In genomic region chr2:224922142-224922727, GRCh38 we compare ENCODE assay signal across 9 cellular contexts.
DNase-seq lines count a peak whose midpoint lies in the region; ATAC-seq, FAIRE-seq and TF ChIP-seq lines count a peak whose summit lies in the region.
"Had no signal": no experiment of that assay in that cellular context is flagged by ENCODE, and none has a peak within 500 bp of the region (broad histone marks: within the 10 kb centered on the region; RNA-seq: fewer than 3 reads in every experiment).

No MANE protein-coding gene starts in this region.

- H3K4me3 ChIP-seq in AG10803 (ENCODE audit: low read length) (no peak overlapping the region), WERI-Rb-1 (ENCODE audit: low read depth, low read length) (no peak overlapping the region)

- no peaks in the 10 kb centered on the region for H3K36me3 ChIP-seq in WERI-Rb-1

- peaks cover 37% of the 10 kb centered on the region for H3K4me1 Mint-ChIP-seq in activated T-helper 17 cell treated with anti-CD3 and anti-CD28 coated beads, Interleukin-2, amount 50 U/mL, for 72 hours
- H3K4me1 Mint-ChIP-seq in stimulated activated memory B cell treated with anti-CD40 and anti-IgM and Interleukin-4, amounts not matched to agents 10 μg/mL and 1 μg/mL and 100 μg/mL, for 72 hours: peaks cover 42% of the 10 kb centered on the region

- DNase-seq in AG10803 (ENCODE audit: low read depth) (peak; percentile 41), GM19239 (ENCODE audit: insufficient read length, low spot score) (peak; percentile 35), WERI-Rb-1 (no peak), AG08396 (ENCODE audit: low spot score) (no peak), NCI-H2107 treated with DMSO at 0.1 percent for 48 hours (lab: John Stamatoyannopoulos, UW; ENCODE audit: unreplicated experiment) (no peak)
- DNase-seq: left cardiac atrium had no signal

- peak; percentile 88 for FAIRE-seq in GM19239 (lab: Jason Lieb, UNC)

- H3K9me3 Mint-ChIP-seq in activated T-helper 17 cell treated with anti-CD3 and anti-CD28 coated beads, Interleukin-2, amount 50 U/mL, for 72 hours: no peaks in the 10 kb centered on the region
- H3K9me3 Mint-ChIP-seq in stimulated activated memory B cell treated with anti-CD40 and anti-IgM and Interleukin-4, amounts not matched to agents 10 μg/mL and 1 μg/mL and 100 μg/mL, for 72 hours: no peaks in the 10 kb centered on the region

- peak overlapping the region; percentile 38 for H3K4me3 Mint-ChIP-seq in activated T-helper 17 cell treated with anti-CD3 and anti-CD28 coated beads, Interleukin-2, amount 50 U/mL, for 72 hours
- H3K4me3 Mint-ChIP-seq in stimulated activated memory B cell treated with anti-CD40 and anti-IgM and Interleukin-4, amounts not matched to agents 10 μg/mL and 1 μg/mL and 100 μg/mL, for 72 hours: no peak overlapping the region

- peak; percentile 83 for ATAC-seq in HG03175 (IDR thresholded peaks at IDR 0.05; ENCODE audit: unreplicated experiment)
- no peak for ATAC-seq in activated T-helper 17 cell treated with anti-CD3 and anti-CD28 coated beads, Interleukin-2, amount 50 U/mL, for 72 hours (replicated peaks)
- ATAC-seq in stimulated activated memory B cell treated with anti-CD40 and anti-IgM and Interleukin-4, amounts not matched to agents 10 μg/mL and 1 μg/mL and 100 μg/mL, for 72 hours: peak; percentile 86

- H3K27ac ChIP-seq in WERI-Rb-1: no peak overlapping the region

- H3K27me3 ChIP-seq in WERI-Rb-1 (ENCODE audit: insufficient read depth, low read depth, severe bottlenecking): no peaks in the 10 kb centered on the region

- H3K27ac Mint-ChIP-seq in activated T-helper 17 cell treated with anti-CD3 and anti-CD28 coated beads, Interleukin-2, amount 50 U/mL, for 72 hours: peak overlapping the region; percentile 36
- peak overlapping the region; percentile 38 for H3K27ac Mint-ChIP-seq in stimulated activated memory B cell treated with anti-CD40 and anti-IgM and Interleukin-4, amounts not matched to agents 10 μg/mL and 1 μg/mL and 100 μg/mL, for 72 hours

- peaks cover 50% of the 10 kb centered on the region for H3K36me3 Mint-ChIP-seq in activated T-helper 17 cell treated with anti-CD3 and anti-CD28 coated beads, Interleukin-2, amount 50 U/mL, for 72 hours (ENCODE audit: low read depth)
- peaks cover 29% of the 10 kb centered on the region for H3K36me3 Mint-ChIP-seq in stimulated activated memory B cell treated with anti-CD40 and anti-IgM and Interleukin-4, amounts not matched to agents 10 μg/mL and 1 μg/mL and 100 μg/mL, for 72 hours

- no peaks in the 10 kb centered on the region for H3K9me3 ChIP-seq in WERI-Rb-1 (ENCODE audit: severe bottlenecking)

- H3K27me3 Mint-ChIP-seq in activated T-helper 17 cell treated with anti-CD3 and anti-CD28 coated beads, Interleukin-2, amount 50 U/mL, for 72 hours: no peaks in the 10 kb centered on the region
- H3K27me3 Mint-ChIP-seq in stimulated activated memory B cell treated with anti-CD40 and anti-IgM and Interleukin-4, amounts not matched to agents 10 μg/mL and 1 μg/mL and 100 μg/mL, for 72 hours: no peaks in the 10 kb centered on the region

- TF ChIP-seq CTCF in AG10803 (conservative IDR thresholded peaks at IDR 0.05; ENCODE audit: low read length): no peak
- TF ChIP-seq CTCF in WERI-Rb-1 (IDR thresholded peaks at IDR 0.05; ENCODE audit: low read depth, low read length): no peak

Comparison
In these comparisons a context has a peak if more than half of its experiments do, and no peak if none do; other contexts are left out.
1. DNase-seq: peak in AG10803 (single experiment) and GM19239 (single experiment); none in WERI-Rb-1 (single experiment), AG08396 (single experiment) and NCI-H2107 treated with DMSO at 0.1 percent for 48 hours (single experiment).